Comparison of ENCODE assay signal across 24 cellular contexts in genomic region chr17:55300479-55301290, GRCh38. TPM values are rescaled to one million over a fixed set of nuclear protein-coding genes. Genes with fewer than 3 reads are reported as not detected.
"Had no signal": no experiment of that assay in that cellular context is flagged by ENCODE, and none has a peak within 500 bp of the region (broad histone marks: within the 10 kb centered on the region; RNA-seq: fewer than 3 reads in every experiment).

No MANE protein-coding gene starts in this region.

- H3K9me3 ChIP-seq: esophagus muscularis mucosa, gastroesophageal sphincter, heart left ventricle, left ventricle myocardium inferior, lower lobe of right lung, mucosa of descending colon had no signal

- H3K4me1 ChIP-seq: foreskin keratinocyte had no signal

- H2AFZ ChIP-seq: hepatocyte had no signal

- DNase-seq: dermis blood vessel endothelial cell; dorsolateral prefrontal cortex; effector CD4-positive, alpha-beta T cell; effector memory CD4-positive, alpha-beta T cell; foreskin keratinocyte; heart left ventricle; hypothalamus; immature natural killer cell; islet precursor cell; kidney; kidney glomerular epithelial cell; left cardiac atrium; left ventricle myocardium inferior; lower lobe of right lung; mesenchymal stem cell; mucosa of descending colon; naive B cell had no signal

- H3K27ac ChIP-seq: coronary artery, foreskin keratinocyte, heart left ventricle, hepatocyte, left ventricle myocardium inferior, lower lobe of right lung had no signal

- H3K27me3 ChIP-seq: dorsolateral prefrontal cortex, esophagus muscularis mucosa, foreskin keratinocyte, gastroesophageal sphincter, heart left ventricle, hepatocyte had no signal

- H3K4me3 ChIP-seq: coronary artery, dorsolateral prefrontal cortex, esophagus muscularis mucosa, gastroesophageal sphincter, heart left ventricle, hepatocyte, left ventricle myocardium inferior, lower lobe of right lung, mucosa of descending colon had no signal

- H3K4me2 ChIP-seq: hepatocyte had no signal

- H3K36me3 ChIP-seq: left ventricle myocardium inferior, lower lobe of right lung had no signal

- ATAC-seq: foreskin keratinocyte, gastroesophageal sphincter, heart left ventricle, left cardiac atrium, lower lobe of right lung, mucosa of descending colon had no signal

- H3K79me2 ChIP-seq: hepatocyte had no signal

RNA-seq across cellular contexts. Expression of gene HLF, which starts 35.9 kb away (rescaled TPM):
- total RNA-seq: dermis blood vessel endothelial cell, endothelial cell of umbilical vein, fibroblast of villous mesenchyme, lung microvascular endothelial cell had no signal
- polyA plus RNA-seq: endothelial cell of umbilical vein, foreskin keratinocyte, immature natural killer cell had no signal
